20 cellular contexts compared by ENCODE assay signal in genomic region chr1:4379451-4380175, GRCh38.
DNase-seq lines count a peak whose midpoint lies in the region; ATAC-seq, FAIRE-seq and TF ChIP-seq lines count a peak whose summit lies in the region.
"Had no signal": no experiment of that assay in that cellular context is flagged by ENCODE, and none has a peak within 500 bp of the region (broad histone marks: within the 10 kb centered on the region; RNA-seq: fewer than 3 reads in every experiment).

No MANE protein-coding gene starts in this region.

- H3K27me3 ChIP-seq in BLaER1 = no peaks in the 10 kb centered on the region
- no peaks in the 10 kb centered on the region for H3K27me3 ChIP-seq in astrocyte (ENCODE audit: insufficient read depth, low read length)
- H3K27me3 ChIP-seq: stomach, transverse colon had no signal

- POLR2A ChIA-PET in A549 (lab: Yijun Ruan, JAX) = no interaction called here

- 52% methylated on average over 6 of the region's 6 CpGs for WGBS in A549 (ENCODE audit: missing lambda C conversion rate)

- DNase-seq in A549 (ENCODE audit: low read depth in 1 of 2, low spot score in 1 of 2) = no peak
- DNase-seq in RPMI8226 = peak; percentile 64
- peak; percentile 27 for DNase-seq in astrocyte (ENCODE audit: low read depth)
- DNase-seq in activated CD4-positive, CD25-positive, alpha-beta regulatory T cell (lab: John Stamatoyannopoulos, UW) = no peak
- DNase-seq in DMS53 treated with DMSO at 0.1 percent for 48 hours (lab: John Stamatoyannopoulos, UW; ENCODE audit: unreplicated experiment) = no peak
- DNase-seq: central memory CD4-positive, alpha-beta T cell; effector CD4-positive, alpha-beta T cell; hippocampal formation; IMR-90; NCI-H69; stimulated activated CD4-positive, alpha-beta T cell treated with anti-CD3 and anti-CD28 coated beads, Interleukin-4, amount 100 ng/mL, for 1 hour; stomach; transverse colon had no signal

- H3K4me3 Mint-ChIP-seq in astrocyte (ENCODE audit: unreplicated experiment) = no peak overlapping the region

- H3K9me3 Mint-ChIP-seq in astrocyte (ENCODE audit: unreplicated experiment) = peaks cover 40% of the 10 kb centered on the region

- H3K9ac ChIP-seq in BLaER1 (no peak overlapping the region), astrocyte (ENCODE audit: low read length) (no peak overlapping the region)

- peak overlapping the region; percentile 72 to 87 for H3K27ac ChIP-seq in A549
- H3K27ac ChIP-seq in BLaER1 = no peak overlapping the region
- peak overlapping the region; percentile 69 for H3K27ac ChIP-seq in astrocyte (ENCODE audit: low read depth, low read length)
- H3K27ac ChIP-seq: HL-60, prostate gland, stomach, transverse colon had no signal

- H3K27ac Mint-ChIP-seq in astrocyte (ENCODE audit: unreplicated experiment) = peak overlapping the region; percentile 54

- no peak for TF ChIP-seq POLR2A in A549 (IDR thresholded peaks at IDR 0.05; ENCODE audit: low read length)

- H3K27me3 Mint-ChIP-seq in astrocyte (ENCODE audit: low read depth, unreplicated experiment) = no peaks in the 10 kb centered on the region

- FAIRE-seq in A549 (lab: Jason Lieb, UNC) = no peak
- no peak for FAIRE-seq in astrocyte (lab: Jason Lieb, UNC)
- FAIRE-seq: islet of Langerhans had no signal

- peak overlapping the region; percentile 34 for H2AFZ ChIP-seq in astrocyte (ENCODE audit: low read depth, low read length)

- no peaks in the 10 kb centered on the region for H3K36me3 Mint-ChIP-seq in astrocyte (ENCODE audit: low read depth, unreplicated experiment)

- H3K36me3 ChIP-seq in BLaER1 = no peaks in the 10 kb centered on the region
- H3K36me3 ChIP-seq in astrocyte (ENCODE audit: insufficient read depth, low read length) = no peaks in the 10 kb centered on the region
- H3K36me3 ChIP-seq: prostate gland, stomach, transverse colon had no signal

- peaks cover 28% of the 10 kb centered on the region for H3K4me1 ChIP-seq in A549
- peaks cover 11% of the 10 kb centered on the region for H3K4me1 ChIP-seq in BLaER1
- no peaks in the 10 kb centered on the region for H3K4me1 ChIP-seq in astrocyte (ENCODE audit: insufficient read depth, low read length)
- H3K4me1 ChIP-seq: prostate gland, stomach, transverse colon had no signal

- no peak overlapping the region for H3K4me3 ChIP-seq in A549
- no peak overlapping the region for H3K4me3 ChIP-seq in BLaER1
- no peak overlapping the region for H3K4me3 ChIP-seq in astrocyte (ENCODE audit: insufficient read depth, low read depth, low read length)
- H3K4me3 ChIP-seq: lung, prostate gland, stomach, transverse colon had no signal

- no peak for TF ChIP-seq RAD21 in A549 (conservative IDR thresholded peaks at IDR 0.05 in 1 of 2, IDR thresholded peaks at IDR 0.05 in 1 of 2)

- ATAC-seq in A549 (no peak), HG02981 (IDR thresholded peaks at IDR 0.05; ENCODE audit: unreplicated experiment) (no peak)
- ATAC-seq: Right ventricle myocardium inferior had no signal

- peak overlapping the region; percentile 25; the same call in 1 of the 3 replicates for H3K4me2 ChIP-seq in A549
- peak overlapping the region; percentile 50 for H3K4me2 ChIP-seq in BLaER1
- peak overlapping the region; percentile 26 for H3K4me2 ChIP-seq in astrocyte (ENCODE audit: low read length)

- H3K9me3 ChIP-seq in A549 = peaks cover 27% of the 10 kb centered on the region
- peaks cover 51% of the 10 kb centered on the region for H3K9me3 ChIP-seq in BLaER1
- H3K9me3 ChIP-seq in astrocyte (ENCODE audit: insufficient read depth, low read depth, low read length) = peaks cover 13% of the 10 kb centered on the region
- H3K9me3 ChIP-seq: prostate gland had no signal

- no peak for TF ChIP-seq EP300 in A549 (IDR thresholded peaks at IDR 0.05)

- no peaks in the 10 kb centered on the region for H4K20me1 ChIP-seq in BLaER1
- no peaks in the 10 kb centered on the region for H4K20me1 ChIP-seq in astrocyte (ENCODE audit: insufficient read depth, low read length)

- CTCF ChIA-PET in A549 (lab: Yijun Ruan, JAX) = no interaction called here

- no peak for TF ChIP-seq CTCF in A549 (IDR thresholded peaks at IDR 0.05)
- no peak for TF ChIP-seq CTCF in astrocyte (IDR thresholded peaks at IDR 0.05; ENCODE audit: insufficient read depth, low read depth, low read length)

- H3K79me2 ChIP-seq in astrocyte (ENCODE audit: insufficient read depth, low read length) = no peaks in the 10 kb centered on the region

- H3K4me1 Mint-ChIP-seq in astrocyte (ENCODE audit: low read depth, unreplicated experiment) = peaks cover 9% of the 10 kb centered on the region

TF ChIP-seq in A549, 52 proteins besides CTCF, POLR2A, EP300 and RAD21:
- TF ChIP-seq KDM1A (IDR thresholded peaks at IDR 0.05; ENCODE audit: low read depth) (no peak), CBX8 (IDR thresholded peaks at IDR 0.05) (no peak), HOXB13 (CRISPR knock-in tag; IDR thresholded peaks at IDR 0.05; ENCODE audit: low read depth) (no peak), EHF (CRISPR knock-in tag; IDR thresholded peaks at IDR 0.05) (no peak), SREBF2 (IDR thresholded peaks at IDR 0.05) (no peak), ZSCAN20 (CRISPR knock-in tag; IDR thresholded peaks at IDR 0.05) (no peak), MAFK (IDR thresholded peaks at IDR 0.05; ENCODE audit: partially characterized antibody) (no peak), GATA3 (IDR thresholded peaks at IDR 0.05; ENCODE audit: borderline replicate concordance) (no peak), FOXS1 (CRISPR knock-in tag; IDR thresholded peaks at IDR 0.05) (no peak), REST (IDR thresholded peaks at IDR 0.05) (no peak), RARB (CRISPR knock-in tag; IDR thresholded peaks at IDR 0.05) (no peak), RNF2 (IDR thresholded peaks at IDR 0.05; ENCODE audit: borderline replicate concordance, low read depth) (no peak), MAZ (IDR thresholded peaks at IDR 0.05; ENCODE audit: borderline replicate concordance, low read depth, low read length) (no peak), MYC (IDR thresholded peaks at IDR 0.05; ENCODE audit: borderline replicate concordance, low read length) (no peak), HOXA7 (CRISPR knock-in tag; IDR thresholded peaks at IDR 0.05) (no peak), NR3C1 (IDR thresholded peaks at IDR 0.05) (no peak), HDAC2 (IDR thresholded peaks at IDR 0.05) (no peak), ZC3H11A (IDR thresholded peaks at IDR 0.05) (no peak)
- TF ChIP-seq, protein P1, sequence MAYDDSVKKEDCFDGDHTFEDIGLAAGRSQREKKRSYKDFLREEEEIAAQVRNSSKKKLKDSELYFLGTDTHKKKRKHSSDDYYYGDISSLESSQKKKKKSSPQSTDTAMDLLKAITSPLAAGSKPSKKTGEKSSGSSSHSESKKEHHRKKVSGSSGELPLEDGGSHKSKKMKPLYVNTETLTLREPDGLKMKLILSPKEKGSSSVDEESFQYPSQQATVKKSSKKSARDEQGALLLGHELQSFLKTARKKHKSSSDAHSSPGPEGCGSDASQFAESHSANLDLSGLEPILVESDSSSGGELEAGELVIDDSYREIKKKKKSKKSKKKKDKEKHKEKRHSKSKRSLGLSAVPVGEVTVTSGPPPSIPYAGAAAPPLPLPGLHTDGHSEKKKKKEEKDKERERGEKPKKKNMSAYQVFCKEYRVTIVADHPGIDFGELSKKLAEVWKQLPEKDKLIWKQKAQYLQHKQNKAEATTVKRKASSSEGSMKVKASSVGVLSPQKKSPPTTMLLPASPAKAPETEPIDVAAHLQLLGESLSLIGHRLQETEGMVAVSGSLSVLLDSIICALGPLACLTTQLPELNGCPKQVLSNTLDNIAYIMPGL (CRISPR knock-in tag; IDR thresholded peaks at IDR 0.05; ENCODE audit: borderline replicate concordance) = no peak
- TF ChIP-seq, protein P2, sequence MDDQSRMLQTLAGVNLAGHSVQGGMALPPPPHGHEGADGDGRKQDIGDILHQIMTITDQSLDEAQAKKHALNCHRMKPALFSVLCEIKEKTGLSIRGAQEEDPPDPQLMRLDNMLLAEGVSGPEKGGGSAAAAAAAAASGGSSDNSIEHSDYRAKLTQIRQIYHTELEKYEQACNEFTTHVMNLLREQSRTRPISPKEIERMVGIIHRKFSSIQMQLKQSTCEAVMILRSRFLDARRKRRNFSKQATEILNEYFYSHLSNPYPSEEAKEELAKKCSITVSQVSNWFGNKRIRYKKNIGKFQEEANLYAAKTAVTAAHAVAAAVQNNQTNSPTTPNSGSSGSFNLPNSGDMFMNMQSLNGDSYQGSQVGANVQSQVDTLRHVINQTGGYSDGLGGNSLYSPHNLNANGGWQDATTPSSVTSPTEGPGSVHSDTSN (IDR thresholded peaks at IDR 0.05) = no peak

Comparison
In these comparisons a context has a peak if more than half of its experiments do, and no peak if none do; other contexts are left out.
1. DNase-seq: peak in RPMI8226 (single experiment) and astrocyte (single experiment); none in A549 (0 of 2), activated CD4-positive, CD25-positive, alpha-beta regulatory T cell (0 of 4) and DMS53 treated with DMSO at 0.1 percent for 48 hours (single experiment).
2. Peak in every context shown above with its lines, with median percentiles within 50 percentile points of each other: H3K4me2 ChIP-seq.